In genomic region chr9:112555844-112556482, GRCh38 we compare ENCODE assay signal across 16 cellular contexts.
DNase-seq lines count a peak whose midpoint lies in the region; ATAC-seq and TF ChIP-seq lines count a peak whose summit lies in the region.
"Had no signal": no experiment of that assay in that cellular context is flagged by ENCODE, and none has a peak within 500 bp of the region (broad histone marks: within the 10 kb centered on the region; RNA-seq: fewer than 3 reads in every experiment).

No MANE protein-coding gene starts in this region.

- ATAC-seq in GM18867 (IDR thresholded peaks at IDR 0.05; ENCODE audit: unreplicated experiment) (peak; percentile 71), HG02840 (IDR thresholded peaks at IDR 0.05; ENCODE audit: low FRiP score, unreplicated experiment) (no peak)
- no peak for ATAC-seq in CD4-positive, alpha-beta T cell (ENCODE audit: poor library complexity)
- ATAC-seq: activated CD8-positive, alpha-beta memory T cell treated with anti-CD3 and anti-CD28 coated beads, Interleukin-2, amount 10 ng/mL, durations not matched to agents 7 days and 5 days; naive thymus-derived CD8-positive, alpha-beta T cell had no signal

- H3K4me1 Mint-ChIP-seq in CD4-positive, alpha-beta T cell (ENCODE audit: low read depth) = no peaks in the 10 kb centered on the region

- no peak overlapping the region for H3K4me3 ChIP-seq in epithelial cell of esophagus (ENCODE audit: low read length)
- H3K4me3 ChIP-seq: SK-N-MC had no signal

- DNase-seq in HT-29 (ENCODE audit: low spot score) = peak; percentile 45
- peak; percentile 50 for DNase-seq in epithelial cell of esophagus (ENCODE audit: low read depth)
- DNase-seq in mucosa of gallbladder (ENCODE audit: low spot score) = peak; percentile 71
- no peak for DNase-seq in central memory CD4-positive, alpha-beta T cell
- DNase-seq in CD4-positive, alpha-beta T cell = no peak
- DNase-seq: activated CD8-positive, alpha-beta memory T cell treated with anti-CD3 and anti-CD28 coated beads, Interleukin-2, amount 10 ng/mL, durations not matched to agents 7 days and 5 days; dermis blood vessel endothelial cell; GF-D8; naive thymus-derived CD8-positive, alpha-beta T cell; NCI-H187; NCI-H524; substantia nigra had no signal

- intact Hi-C loops in CD4-positive, alpha-beta T cell (cut with DNase I, micrococcal nuclease) = no loop called here

- no peaks in the 10 kb centered on the region for H3K9me3 ChIP-seq in CD4-positive, alpha-beta T cell (ENCODE audit: control insufficient read depth, low read length)

- H3K4me3 Mint-ChIP-seq in CD4-positive, alpha-beta T cell = no peak overlapping the region
- H3K4me3 Mint-ChIP-seq: activated CD8-positive, alpha-beta memory T cell treated with anti-CD3 and anti-CD28 coated beads, Interleukin-2, amount 10 ng/mL, durations not matched to agents 7 days and 5 days; naive thymus-derived CD8-positive, alpha-beta T cell had no signal

- no peaks in the 10 kb centered on the region for H3K27me3 ChIP-seq in CD4-positive, alpha-beta T cell (ENCODE audit: control insufficient read depth, insufficient read depth, low read length)

- CTCF ChIA-PET in CD4-positive, alpha-beta T cell (lab: Charles Lee) = no interaction called here

- POLR2A ChIA-PET in CD4-positive, alpha-beta T cell (lab: Charles Lee) = no interaction called here

- no peak overlapping the region for H3K27ac Mint-ChIP-seq in CD4-positive, alpha-beta T cell
- H3K27ac Mint-ChIP-seq: activated CD8-positive, alpha-beta memory T cell treated with anti-CD3 and anti-CD28 coated beads, Interleukin-2, amount 10 ng/mL, durations not matched to agents 7 days and 5 days had no signal

- H3K27me3 Mint-ChIP-seq in CD4-positive, alpha-beta T cell = no peaks in the 10 kb centered on the region
- H3K27me3 Mint-ChIP-seq: activated CD8-positive, alpha-beta memory T cell treated with anti-CD3 and anti-CD28 coated beads, Interleukin-2, amount 10 ng/mL, durations not matched to agents 7 days and 5 days; naive thymus-derived CD8-positive, alpha-beta T cell; progenitor cell of endocrine pancreas had no signal

- TF ChIP-seq CTCF in epithelial cell of esophagus (IDR thresholded peaks at IDR 0.05; ENCODE audit: insufficient read depth, low read depth, low read length, missing control alignments) = no peak
- no peak for TF ChIP-seq CTCF in CD4-positive, alpha-beta T cell (IDR thresholded peaks at IDR 0.05)

- no peaks in the 10 kb centered on the region for H3K9me3 Mint-ChIP-seq in CD4-positive, alpha-beta T cell
- H3K9me3 Mint-ChIP-seq: naive thymus-derived CD8-positive, alpha-beta T cell had no signal

- no peak overlapping the region for H3K27ac ChIP-seq in CD4-positive, alpha-beta T cell (ENCODE audit: low read depth, low read length)
- H3K27ac ChIP-seq: SK-N-MC had no signal

- no peaks in the 10 kb centered on the region for H3K36me3 Mint-ChIP-seq in CD4-positive, alpha-beta T cell (ENCODE audit: low read depth)
- H3K36me3 Mint-ChIP-seq: activated CD8-positive, alpha-beta memory T cell treated with anti-CD3 and anti-CD28 coated beads, Interleukin-2, amount 10 ng/mL, durations not matched to agents 7 days and 5 days had no signal

Comparison
In these comparisons a context has a peak if more than half of its experiments do, and no peak if none do; other contexts are left out.
1. DNase-seq: peak in HT-29 (single experiment), epithelial cell of esophagus (single experiment) and mucosa of gallbladder (single experiment); none in central memory CD4-positive, alpha-beta T cell (single experiment) and CD4-positive, alpha-beta T cell (0 of 10).